8 cellular contexts compared by ENCODE assay signal in the genomic region with DNA sequence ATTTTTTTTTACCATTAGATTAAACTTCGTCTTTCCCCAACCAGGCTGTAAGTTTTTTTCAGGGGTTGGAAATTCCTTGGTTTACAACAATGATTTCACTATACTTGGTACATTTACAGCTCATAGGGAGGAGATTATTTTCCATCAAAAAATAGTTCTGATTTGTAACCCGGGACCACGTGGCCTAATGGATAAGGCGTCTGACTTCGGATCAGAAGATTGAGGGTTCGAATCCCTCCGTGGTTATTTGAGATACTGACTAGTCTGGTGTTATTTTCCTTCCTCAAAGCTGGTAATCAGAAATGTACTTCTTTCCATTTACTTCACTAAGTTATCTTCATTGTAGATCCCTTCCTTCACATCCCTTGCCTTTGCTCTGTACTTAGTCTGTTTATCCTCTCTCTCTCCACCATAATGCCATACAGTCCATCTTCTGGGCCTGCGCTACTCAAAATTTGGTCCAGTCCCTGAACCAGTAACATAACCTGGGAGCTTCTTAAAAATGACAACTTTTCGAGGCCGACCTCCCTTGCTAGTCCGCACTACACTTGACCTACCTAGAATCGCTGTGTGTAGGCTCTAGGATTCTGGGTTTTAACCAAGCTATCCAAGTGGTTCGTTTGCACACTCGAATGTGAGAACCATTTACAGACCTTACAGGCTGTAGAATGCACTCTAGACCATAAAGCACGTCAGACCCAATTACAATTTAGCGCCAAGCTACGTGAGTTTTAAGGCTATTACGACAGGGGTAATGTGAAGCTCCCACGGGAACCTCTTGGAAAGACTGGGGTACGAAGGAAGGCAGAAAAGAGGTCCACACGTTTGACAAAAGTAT. TPM values are rescaled to one million over a fixed set of nuclear protein-coding genes. Genes with fewer than 3 reads are reported as not detected.
A peak's percentile ranks its signal among the peaks of the same experiment; 100 is the strongest.
DNase-seq lines count a peak whose midpoint lies in the region; ATAC-seq and TF ChIP-seq lines count a peak whose summit lies in the region.

No MANE protein-coding gene starts in this region.

- H3K4me1 Mint-ChIP-seq in endodermal cell: peaks cover 12% of the 10 kb centered on the region

- peak overlapping the region; percentile 78 for H3K4me3 Mint-ChIP-seq in endodermal cell

- no peaks in the 10 kb centered on the region for H3K36me3 ChIP-seq in endodermal cell (ENCODE audit: control insufficient read depth, insufficient read depth, low read length)
- H3K36me3 ChIP-seq in mesodermal cell (ENCODE audit: control insufficient read depth, insufficient read depth, low read length): no peaks in the 10 kb centered on the region

- DNase-seq in Daoy (ENCODE audit: low read depth) (peak; percentile 92), NCI-H510A (lab: John Stamatoyannopoulos, UW) (peak; percentile 39), endodermal cell (peak; percentile 86), superior temporal gyrus (ENCODE audit: extremely low spot score) (peak; percentile 86)
- DNase-seq in activated CD4-positive, alpha-beta T cell treated with anti-CD3 and anti-CD28 coated beads for 48 hours: peak; percentile 81

- H3K4me1 ChIP-seq in endodermal cell (ENCODE audit: control insufficient read depth, insufficient read depth, low read length): no peaks in the 10 kb centered on the region
- no peaks in the 10 kb centered on the region for H3K4me1 ChIP-seq in mesodermal cell (ENCODE audit: control insufficient read depth, insufficient read depth, low read length, poor library complexity, severe bottlenecking)

- H3K36me3 Mint-ChIP-seq in endodermal cell (ENCODE audit: low read depth): no peaks in the 10 kb centered on the region

- peaks cover 2% of the 10 kb centered on the region for H3K27me3 Mint-ChIP-seq in endodermal cell (ENCODE audit: insufficient read depth)

- peak overlapping the region; percentile 70 for H3K27ac Mint-ChIP-seq in endodermal cell

- no peak overlapping the region for H3K27ac ChIP-seq in endodermal cell (ENCODE audit: low read depth, low read length)
- H3K27ac ChIP-seq in mesodermal cell (ENCODE audit: low read depth, low read length, severe bottlenecking): no peak overlapping the region

- ATAC-seq in HG02885 (IDR thresholded peaks at IDR 0.05; ENCODE audit: poor library complexity, unreplicated experiment) (peak; percentile 51), GM21528 (IDR thresholded peaks at IDR 0.05; ENCODE audit: low FRiP score, unreplicated experiment) (no peak)

- peak overlapping the region; percentile 62 for H3K9ac ChIP-seq in endodermal cell (ENCODE audit: extremely low read depth, low read length, poor library complexity, severe bottlenecking)

- H3K9me3 ChIP-seq in endodermal cell (ENCODE audit: control insufficient read depth, low read length) (no peaks in the 10 kb centered on the region), mesodermal cell (ENCODE audit: control insufficient read depth, low read length) (no peaks in the 10 kb centered on the region)

- TF ChIP-seq CTCF in endodermal cell (conservative IDR thresholded peaks at IDR 0.05): no peak

- no peaks in the 10 kb centered on the region for H3K9me3 Mint-ChIP-seq in endodermal cell

- no peaks in the 10 kb centered on the region for H3K27me3 ChIP-seq in endodermal cell (ENCODE audit: control insufficient read depth, insufficient read depth, low read length, poor library complexity, severe bottlenecking)

- H3K4me3 ChIP-seq in endodermal cell (ENCODE audit: low read length) (peak overlapping the region; percentile 91), mesodermal cell (ENCODE audit: extremely low read depth, insufficient read depth, low read length, poor library complexity, severe bottlenecking) (peak overlapping the region; percentile 59)

- 57 to 61% methylated on average over 18 to 21 of the region's 21 CpGs for WGBS in endodermal cell (ENCODE audit: insufficient coverage in 1 of 2, insufficient read length in 1 of 2), 2 experiments
- 85 to 92% methylated on average over 11 to 12 of the region's 21 CpGs for WGBS in mesodermal cell (ENCODE audit: insufficient coverage in 2 of 2), 2 experiments

RNA-seq across cellular contexts. Expression of a gene that starts 42.1 kb away (rescaled TPM):
- total RNA-seq in Daoy (2014; rRNA removed; shearing (Covaris generic)): 18.3 and 26.2 TPM in 2 replicates
- 1 to 10 TPM; 2.1 to 3.6 TPM for total RNA-seq in endodermal cell
- polyA plus RNA-seq in endodermal cell (2013, experiment 1 of 2): 4.9 TPM
- 2.8 TPM for polyA plus RNA-seq in endodermal cell (2013, experiment 2 of 2)
- polyA plus RNA-seq in mesodermal cell (2013, experiment 1 of 2): 2.3 TPM
- 2.6 TPM for polyA plus RNA-seq in mesodermal cell (2013, experiment 2 of 2)

Comparison
In these comparisons a context has a peak if more than half of its experiments do, and no peak if none do; other contexts are left out.
1. DNase-seq: peak in every context shown above with its lines; median percentile 92 in Daoy; 86 in endodermal cell; 86 in superior temporal gyrus; 81 in activated CD4-positive, alpha-beta T cell treated with anti-CD3 and anti-CD28 coated beads for 48 hours; 39 in NCI-H510A.